In genomic region chr4:87445964-87446363, GRCh38 we compare ENCODE assay signal across 22 cellular contexts.
"Had no signal": no experiment of that assay in that cellular context is flagged by ENCODE, and none has a peak within 500 bp of the region (broad histone marks: within the 10 kb centered on the region; RNA-seq: fewer than 3 reads in every experiment).

No MANE protein-coding gene starts in this region.

- H3K27ac ChIP-seq: breast epithelium, SJSA1 had no signal

- H3K27me3 Mint-ChIP-seq: activated CD4-positive, alpha-beta memory T cell treated with anti-CD3 and anti-CD28 coated beads for 36 hours; activated CD4-positive, alpha-beta T cell treated with anti-CD3 and anti-CD28 coated beads, Interleukin-2, amount 10 ng/mL, durations not matched to agents 7 days and 5 days; T-helper 17 cell had no signal

- DNase-seq: activated CD4-positive, alpha-beta memory T cell treated with anti-CD3 and anti-CD28 coated beads for 36 hours; activated CD4-positive, alpha-beta T cell treated with anti-CD3 and anti-CD28 coated beads, Interleukin-2, amount 10 ng/mL, durations not matched to agents 7 days and 5 days; activated CD4-positive, CD25-positive, alpha-beta regulatory T cell; activated CD8-positive, alpha-beta memory T cell treated with anti-CD3 and anti-CD28 coated beads for 24 hours; activated effector memory CD4-positive, alpha-beta T cell treated with anti-CD3 and anti-CD28 coated beads, Interleukin-2, amount 50 U/mL, for 16 hours; activated naive CD4-positive, alpha-beta T cell treated with Interleukin-2 at 50 U/mL for 16 hours; activated T-cell treated with anti-CD3 and anti-CD28 coated beads, Interleukin-2, amount 50 U/mL, for 4 hours; central memory CD4-positive, alpha-beta T cell; Karpas-422; MM.1S; NCI-H1105; NCI-H1436; NCI-H187; NCI-H2081; NCI-H510A treated with DMSO at 0.1 percent for 48 hours; PC-3; SHP77; T-helper 17 cell; T-helper 9 cell had no signal

- H3K36me3 Mint-ChIP-seq: activated naive CD4-positive, alpha-beta T cell treated with anti-CD3 and anti-CD28 coated beads, Interleukin-2, amount 50 U/mL, for 72 hours had no signal

- H3K4me1 Mint-ChIP-seq: activated CD4-positive, alpha-beta T cell treated with anti-CD3 and anti-CD28 coated beads, Interleukin-2, amount 10 ng/mL, durations not matched to agents 7 days and 5 days had no signal

- H3K4me3 ChIP-seq: breast epithelium, SJSA1 had no signal

- H3K27me3 ChIP-seq: breast epithelium, SJSA1 had no signal

- H3K4me1 ChIP-seq: breast epithelium, SJSA1 had no signal

- H3K27ac Mint-ChIP-seq: activated CD4-positive, alpha-beta memory T cell treated with anti-CD3 and anti-CD28 coated beads for 36 hours; activated CD4-positive, alpha-beta T cell treated with anti-CD3 and anti-CD28 coated beads, Interleukin-2, amount 10 ng/mL, durations not matched to agents 7 days and 5 days; activated naive CD4-positive, alpha-beta T cell treated with anti-CD3 and anti-CD28 coated beads, Interleukin-2, amount 50 U/mL, for 72 hours; T-helper 17 cell had no signal

- ATAC-seq: activated naive CD4-positive, alpha-beta T cell treated with anti-CD3 and anti-CD28 coated beads, Interleukin-2, amount 50 U/mL, for 72 hours; activated T-cell treated with anti-CD3 and anti-CD28 coated beads, Interleukin-2, amount 50 U/mL, for 4 hours; PC-3; T-helper 17 cell had no signal

- H3K4me3 Mint-ChIP-seq: activated CD4-positive, alpha-beta memory T cell treated with anti-CD3 and anti-CD28 coated beads for 36 hours; activated CD4-positive, alpha-beta T cell treated with anti-CD3 and anti-CD28 coated beads, Interleukin-2, amount 10 ng/mL, durations not matched to agents 7 days and 5 days; activated T-cell treated with anti-CD3 and anti-CD28 coated beads, Interleukin-2, amount 50 U/mL, for 4 hours; T-helper 17 cell had no signal

- H3K9me3 Mint-ChIP-seq: activated CD4-positive, alpha-beta memory T cell treated with anti-CD3 and anti-CD28 coated beads for 36 hours; activated CD4-positive, alpha-beta T cell treated with anti-CD3 and anti-CD28 coated beads, Interleukin-2, amount 10 ng/mL, durations not matched to agents 7 days and 5 days; activated naive CD4-positive, alpha-beta T cell treated with anti-CD3 and anti-CD28 coated beads, Interleukin-2, amount 50 U/mL, for 72 hours; activated T-cell treated with anti-CD3 and anti-CD28 coated beads, Interleukin-2, amount 50 U/mL, for 4 hours had no signal

- H3K9me3 ChIP-seq: breast epithelium, SJSA1 had no signal
